In genomic region chr7:113267271-113267670, GRCh38 we compare ENCODE assay signal across 21 cellular contexts.
DNase-seq lines count a peak whose midpoint lies in the region; ATAC-seq and TF ChIP-seq lines count a peak whose summit lies in the region.
"Had no signal": no experiment of that assay in that cellular context is flagged by ENCODE, and none has a peak within 500 bp of the region (broad histone marks: within the 10 kb centered on the region; RNA-seq: fewer than 3 reads in every experiment).

No MANE protein-coding gene starts in this region.

- CTCF ChIA-PET in WTC11 (lab: Charles Lee): no interaction called here

- peaks cover 5% of the 10 kb centered on the region for H3K27me3 Mint-ChIP-seq in WTC11 (ENCODE audit: low read depth)
- H3K27me3 Mint-ChIP-seq: activated CD4-positive, alpha-beta memory T cell treated with anti-CD3 and anti-CD28 coated beads, Interleukin-2, amount 10 ng/mL, durations not matched to agents 7 days and 5 days; CD4-positive, CD25-positive, alpha-beta regulatory T cell had no signal

- no peak overlapping the region for H3K4me3 Mint-ChIP-seq in WTC11
- H3K4me3 Mint-ChIP-seq: activated CD4-positive, alpha-beta memory T cell treated with anti-CD3 and anti-CD28 coated beads, Interleukin-2, amount 10 ng/mL, durations not matched to agents 7 days and 5 days; CD4-positive, CD25-positive, alpha-beta regulatory T cell; neural crest cell had no signal

- H3K4me1 Mint-ChIP-seq in WTC11: peaks cover 14% of the 10 kb centered on the region
- H3K4me1 Mint-ChIP-seq: activated CD4-positive, alpha-beta memory T cell treated with anti-CD3 and anti-CD28 coated beads, Interleukin-2, amount 10 ng/mL, durations not matched to agents 7 days and 5 days; CD4-positive, CD25-positive, alpha-beta regulatory T cell; neural crest cell had no signal

- H3K36me3 Mint-ChIP-seq in WTC11: peaks cover 32% of the 10 kb centered on the region
- H3K36me3 Mint-ChIP-seq: CD4-positive, CD25-positive, alpha-beta regulatory T cell had no signal

- no peak overlapping the region for H3K27ac Mint-ChIP-seq in WTC11
- H3K27ac Mint-ChIP-seq: activated CD4-positive, alpha-beta memory T cell treated with anti-CD3 and anti-CD28 coated beads, Interleukin-2, amount 10 ng/mL, durations not matched to agents 7 days and 5 days; CD4-positive, CD25-positive, alpha-beta regulatory T cell had no signal

- ATAC-seq in GM18868 (IDR thresholded peaks at IDR 0.05; ENCODE audit: unreplicated experiment) (peak; percentile 91), HG02852 (IDR thresholded peaks at IDR 0.05; ENCODE audit: unreplicated experiment) (peak; percentile 85), esophagus mucosa (no peak), WTC11 (no peak), GM21447 (IDR thresholded peaks at IDR 0.05; ENCODE audit: unreplicated experiment) (no peak)
- ATAC-seq: body of pancreas, left lung, Panc1 had no signal

- no peak for TF ChIP-seq CTCF in NB4 (IDR thresholded peaks at IDR 0.05; ENCODE audit: low read depth, low read length)
- TF ChIP-seq CTCF in WTC11 (IDR thresholded peaks at IDR 0.05): no peak

- peaks cover 42% of the 10 kb centered on the region for H3K9me3 Mint-ChIP-seq in WTC11

- DNase-seq in NB4 (ENCODE audit: low read depth) (peak; percentile 42), skeletal muscle cell (ENCODE audit: low read depth) (peak; percentile 15), WTC11 (ENCODE audit: low spot score) (no peak)
- DNase-seq: activated CD4-positive, alpha-beta memory T cell treated with anti-CD3 and anti-CD28 coated beads, Interleukin-2, amount 10 ng/mL, durations not matched to agents 7 days and 5 days; activated effector memory CD4-positive, alpha-beta T cell treated with Interleukin-2 at 50 U/mL for 16 hours; body of pancreas; CD4-positive, CD25-positive, alpha-beta regulatory T cell; GF-D8; head of caudate nucleus; left lung; NCI-H1092 treated with DMSO at 0.1 percent for 48 hours; NCI-H446 treated with DMSO at 0.1 percent for 48 hours; sigmoid colon; T-helper 2 cell had no signal

- TF ChIP-seq POLR2A in NB4 (IDR thresholded peaks at IDR 0.05; ENCODE audit: extremely low read depth, insufficient read length): no peak

- POLR2A ChIA-PET in WTC11 (lab: Charles Lee): no interaction called here

- H3K4me3 ChIP-seq in NB4 (ENCODE audit: low read depth, low read length): no peak overlapping the region
- no peak overlapping the region for H3K4me3 ChIP-seq in skeletal muscle cell (ENCODE audit: low read depth, low read length)
- H3K4me3 ChIP-seq: body of pancreas, left lung, sigmoid colon, suprapubic skin had no signal

TF ChIP-seq in WTC11, 78 proteins besides CTCF, POLR2A, EP300 and RAD21 (continues in another document):
- TF ChIP-seq IRF1 (CRISPR knock-in tag; IDR thresholded peaks at IDR 0.05) (no peak), ELF4 (CRISPR knock-in tag; IDR thresholded peaks at IDR 0.05; ENCODE audit: low read depth) (no peak), E2F4 (CRISPR knock-in tag; IDR thresholded peaks at IDR 0.05; ENCODE audit: borderline replicate concordance, low read depth) (no peak), ZBTB21 (CRISPR knock-in tag; IDR thresholded peaks at IDR 0.05; ENCODE audit: borderline replicate concordance) (no peak), ATF2 (CRISPR knock-in tag; IDR thresholded peaks at IDR 0.05; ENCODE audit: borderline replicate concordance, low read depth) (no peak), MYBL2 (CRISPR knock-in tag; IDR thresholded peaks at IDR 0.05) (no peak), ZNF281 (CRISPR knock-in tag; IDR thresholded peaks at IDR 0.05) (no peak), NFE2L1 (CRISPR knock-in tag; IDR thresholded peaks at IDR 0.05) (no peak), ZNF423 (CRISPR knock-in tag; IDR thresholded peaks at IDR 0.05) (no peak), ETV6 (CRISPR knock-in tag; IDR thresholded peaks at IDR 0.05) (no peak), MXD4 (CRISPR knock-in tag; IDR thresholded peaks at IDR 0.05; ENCODE audit: borderline replicate concordance) (no peak), HMGA2 (CRISPR knock-in tag; IDR thresholded peaks at IDR 0.05) (no peak), SP1 (CRISPR knock-in tag; conservative IDR thresholded peaks at IDR 0.05) (no peak), TP53 (CRISPR knock-in tag; IDR thresholded peaks at IDR 0.05) (no peak), ATF3 (CRISPR knock-in tag; conservative IDR thresholded peaks at IDR 0.05) (no peak), ESRRA (CRISPR knock-in tag; IDR thresholded peaks at IDR 0.05; ENCODE audit: borderline replicate concordance) (no peak), ATF6 (CRISPR knock-in tag; IDR thresholded peaks at IDR 0.05) (no peak), PREB (CRISPR knock-in tag; IDR thresholded peaks at IDR 0.05; ENCODE audit: borderline replicate concordance) (no peak)

Comparison
In these comparisons a context has a peak if more than half of its experiments do, and no peak if none do; other contexts are left out.
1. ATAC-seq: peak in GM18868 (single experiment) and HG02852 (single experiment); none in esophagus mucosa (single experiment), WTC11 (single experiment) and GM21447 (single experiment).